In the genomic region with DNA sequence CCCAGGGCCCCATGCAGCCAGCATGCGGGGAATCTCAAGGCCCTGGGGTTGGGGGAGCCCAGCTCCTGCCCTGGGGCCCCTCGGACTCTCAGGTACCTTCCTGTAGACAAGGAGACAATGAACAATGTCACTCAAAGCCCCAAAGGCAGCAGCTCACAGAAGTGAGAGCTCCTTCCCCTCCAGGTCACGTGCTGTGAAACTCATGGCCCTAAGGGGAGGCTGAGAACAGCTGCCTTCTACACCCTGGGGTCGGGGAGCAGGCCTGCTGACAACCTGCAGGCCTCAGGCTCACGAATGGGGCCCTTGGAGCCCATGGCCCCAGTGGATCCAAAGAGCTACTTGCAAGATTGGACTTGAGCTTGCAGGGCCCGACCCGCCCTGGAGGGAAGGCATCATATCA, we compare ENCODE assay signal across 18 cellular contexts. TPM values are rescaled to one million over a fixed set of nuclear protein-coding genes. Genes with fewer than 3 reads are reported as not detected.
DNase-seq lines count a peak whose midpoint lies in the region; ATAC-seq, FAIRE-seq and TF ChIP-seq lines count a peak whose summit lies in the region.
"Had no signal": no experiment of that assay in that cellular context is flagged by ENCODE, and none has a peak within 500 bp of the region (broad histone marks: within the 10 kb centered on the region; RNA-seq: fewer than 3 reads in every experiment).

No MANE protein-coding gene starts in this region.

- H2AFZ ChIP-seq in K562 (ENCODE audit: low read depth, low read length) = no peak overlapping the region

- CTCF ChIA-PET in K562 (lab: Yijun Ruan, JAX; ENCODE audit: low intra/inter-chr PET ratio) = no interaction called here

- no peaks in the 10 kb centered on the region for H3K9me1 ChIP-seq in K562 (ENCODE audit: control insufficient read depth, insufficient read depth, low read length)

- no peak for TF ChIP-seq POLR2A in K562 (conservative IDR thresholded peaks at IDR 0.05)

- no peaks in the 10 kb centered on the region for H3K9me3 ChIP-seq in K562 (replicated peaks; ENCODE audit: control insufficient read depth, insufficient read depth, low read depth, low read length)

- H3K4me3 ChIP-seq in K562 = no peak overlapping the region

- TF ChIP-seq RAD21 in K562 (CRISPR knock-in tag; conservative IDR thresholded peaks at IDR 0.05 in 1 of 2, IDR thresholded peaks at IDR 0.05 in 1 of 2) = no peak

- no peaks in the 10 kb centered on the region for H3K36me3 ChIP-seq in K562 (ENCODE audit: control insufficient read depth, insufficient read depth, low read length)

- H3K4me2 ChIP-seq in K562 (ENCODE audit: insufficient read depth, low read length) = no peak overlapping the region

- POLR2A ChIA-PET in K562 (lab: Yijun Ruan, JAX) = interaction anchor here (0.6 to 1.2 kb wide), 3 partner anchors 9 to 45 kb away, joined by 3 to 4 read pairs (median 3); no protein-coding TSS in a partner anchor

- H3K9me3 Mint-ChIP-seq in neural crest cell = no peaks in the 10 kb centered on the region
- no peaks in the 10 kb centered on the region for H3K9me3 Mint-ChIP-seq in stimulated activated naive CD8-positive, alpha-beta T cell treated with anti-CD3 and anti-CD28 coated beads, Interleukin-15, amount 100 ng/mL, for 72 hours
- H3K9me3 Mint-ChIP-seq: CD4-positive, alpha-beta T cell; HFFc6 had no signal

- peaks cover 12% of the 10 kb centered on the region for H3K27me3 Mint-ChIP-seq in neural crest cell (ENCODE audit: low read depth)
- H3K27me3 Mint-ChIP-seq in stimulated activated naive CD8-positive, alpha-beta T cell treated with anti-CD3 and anti-CD28 coated beads, Interleukin-15, amount 100 ng/mL, for 72 hours = peaks cover 14% of the 10 kb centered on the region

- in situ Hi-C loops in K562 (cut with MboI) = no loop called here

- peaks cover 7 to 26% of the 10 kb centered on the region in 2 experiments; a peak in 4 of 5 replicates for H3K4me1 ChIP-seq in K562 (replicated peaks in 1 of 2; ENCODE audit: control insufficient read depth in 2 of 2, insufficient read depth in 2 of 2, low read length in 2 of 2)

- no peak overlapping the region for H3K27ac ChIP-seq in K562 (ENCODE audit: extremely low read depth, low read depth, low read length)

- ATAC-seq in K562 (no peak), HG02885 (IDR thresholded peaks at IDR 0.05; ENCODE audit: poor library complexity, unreplicated experiment) (no peak)
- no peak for ATAC-seq in stimulated activated naive CD8-positive, alpha-beta T cell treated with anti-CD3 and anti-CD28 coated beads, Interleukin-15, amount 100 ng/mL, for 72 hours
- ATAC-seq: HepG2 had no signal

- peaks cover 11% of the 10 kb centered on the region for H4K20me1 ChIP-seq in K562 (replicated peaks; ENCODE audit: control insufficient read depth, insufficient read depth, low read length)

- no peaks in the 10 kb centered on the region for H3K36me3 Mint-ChIP-seq in neural crest cell (ENCODE audit: low read depth)

- intact Hi-C loops in K562 (cut with micrococcal nuclease) = no loop called here

- H3K27me3 ChIP-seq in K562 (ENCODE audit: control insufficient read depth in 2 of 2, insufficient read depth in 2 of 2, low read length in 2 of 2) = peaks cover 8 to 62% of the 10 kb centered on the region in 2 experiments; a peak in 3 of 5 replicates

- no TSS peak for BruUV-seq in K562 (replicated peaks; lab: Mats Ljungman, UMichigan)

- no peak overlapping the region for H3K27ac Mint-ChIP-seq in neural crest cell (ENCODE audit: unreplicated experiment)
- no peak overlapping the region for H3K27ac Mint-ChIP-seq in stimulated activated naive CD8-positive, alpha-beta T cell treated with anti-CD3 and anti-CD28 coated beads, Interleukin-15, amount 100 ng/mL, for 72 hours
- H3K27ac Mint-ChIP-seq: CD4-positive, alpha-beta T cell; HFFc6 had no signal

- no peak for FAIRE-seq in K562 (lab: Jason Lieb, UNC)
- FAIRE-seq: HepG2, HTR-8/SVneo had no signal

- WGBS in K562 (ENCODE audit: insufficient coverage, low coverage, missing lambda C conversion rate) = 15% methylated on average over 7 of the region's 7 CpGs

- peaks cover 26% of the 10 kb centered on the region for H3K4me1 Mint-ChIP-seq in neural crest cell
- peaks cover 16% of the 10 kb centered on the region for H3K4me1 Mint-ChIP-seq in stimulated activated naive CD8-positive, alpha-beta T cell treated with anti-CD3 and anti-CD28 coated beads, Interleukin-15, amount 100 ng/mL, for 72 hours

- TF ChIP-seq EP300 in K562 (IDR thresholded peaks at IDR 0.05; ENCODE audit: low read length) = no peak

- no peak for TF ChIP-seq CTCF in K562 (IDR thresholded peaks at IDR 0.05 in 2 of 3, conservative IDR thresholded peaks at IDR 0.05 in 1 of 3; ENCODE audit: insufficient read depth in 2 of 3, low read depth in 1 of 3, low read length in 3 of 3)
- TF ChIP-seq CTCF in neural crest cell (conservative IDR thresholded peaks at IDR 0.05) = no peak

- DNase-seq in NCI-H2171 treated with DMSO at 0.1 percent for 48 hours (lab: John Stamatoyannopoulos, UW) (peak; percentile 31), NCI-H2171 (lab: John Stamatoyannopoulos, UW) (no peak), K562 (ENCODE audit: extremely low read depth in 1 of 4, low spot score in 3 of 4) (no peak), neural crest cell (ENCODE audit: low read depth, low spot score) (no peak), hippocampal formation (lab: John Stamatoyannopoulos, UW) (no peak)
- no peak for DNase-seq in stimulated activated naive CD8-positive, alpha-beta T cell treated with anti-CD3 and anti-CD28 coated beads, Interleukin-15, amount 100 ng/mL, for 72 hours
- DNase-seq: 8988T; AML-193; Calu3; CD4-positive, alpha-beta T cell; DMS153; EL; GDM1; HCEC 1CT; HFFc6 had no signal

- H3K4me3 Mint-ChIP-seq in neural crest cell = peak overlapping the region; percentile 72
- H3K4me3 Mint-ChIP-seq in stimulated activated naive CD8-positive, alpha-beta T cell treated with anti-CD3 and anti-CD28 coated beads, Interleukin-15, amount 100 ng/mL, for 72 hours = no peak overlapping the region
- H3K4me3 Mint-ChIP-seq: CD4-positive, alpha-beta T cell; HFFc6 had no signal

- no peaks in the 10 kb centered on the region for H3K79me2 ChIP-seq in K562 (ENCODE audit: control insufficient read depth, insufficient read depth, low read length)

- H3K9ac ChIP-seq in K562 (ENCODE audit: insufficient read depth in 1 of 2, low read depth in 2 of 2, low read length in 2 of 2) = no peak overlapping the region

RNA-seq across cellular contexts. Expression of a gene that starts 3.2 kb away (rescaled TPM):
- 0.90 and 2.1 TPM in 2 replicates for total RNA-seq in K562 (2011; cell fraction: chromatin; rRNA removed; ENCODE audit: low replicate concordance)
- 1.6 and 1.8 TPM in 2 replicates for total RNA-seq in K562 (2011; cell fraction: nucleolus; rRNA removed)
- total RNA-seq in K562 (2011; cell fraction: nucleoplasm; rRNA removed) = 0.73 and 0.99 TPM in 2 replicates
- 0.04 and 0.32 TPM in 2 replicates for total RNA-seq in K562 (2014; rRNA removed)
- total RNA-seq in K562 (2014; rRNA removed; fragmentation: Illumina TruSeq; extraction: Trizol) = not detected in 2 replicates
- 0.11 and 0.14 TPM in 2 replicates for total RNA-seq in K562 (2015; rRNA removed; fragmentation: Illumina TruSeq; extraction: Trizol)
- total RNA-seq in K562 (2021) = 0.40 and 1.7 TPM in 2 replicates
- 0.03 and 0.16 TPM in 2 replicates for polyA plus RNA-seq in K562 (2011; rRNA removed)
- polyA plus RNA-seq in K562 (2011; cell fraction: cytosol; rRNA removed) = 0.03 and 0.10 TPM in 2 replicates
- 1.3 and 1.8 TPM in 2 replicates for polyA plus RNA-seq in K562 (2011; cell fraction: nucleus; rRNA removed)
- polyA plus RNA-seq in K562 (2012) = 0.51 and 14.3 TPM in 2 replicates
- 0.04 and 0.24 TPM in 2 replicates for polyA plus RNA-seq in K562 (2014; fragmentation: Illumina TruSeq; extraction: Trizol)
- not detected for polyA plus RNA-seq in K562 (2014; fragmentation: Nextera tagmentation; extraction: Ambion mirVana)
- 0.25 and 0.65 TPM in 2 replicates for polyA plus RNA-seq in K562 (2014; rRNA removed)
- polyA minus RNA-seq in K562 (2011; rRNA and poly(A)+ RNA removed) = not detected in 2 replicates
- not detected in 2 replicates for polyA minus RNA-seq in K562 (2011; cell fraction: cytosol; rRNA and poly(A)+ RNA removed)
- polyA minus RNA-seq in K562 (2011; cell fraction: nucleus; rRNA and poly(A)+ RNA removed) = 0.27 and 0.67 TPM in 2 replicates
- total RNA-seq in neural crest cell = 36.7 and 38.8 TPM in 2 replicates

RNA-seq across cellular contexts. Expression of a gene that starts 16.7 kb away (rescaled TPM):
- total RNA-seq in K562 (2011; cell fraction: chromatin; rRNA removed; ENCODE audit: low replicate concordance) = 5.9 and 9.5 TPM in 2 replicates
- total RNA-seq in K562 (2011; cell fraction: nucleolus; rRNA removed) = 7.4 and 8.7 TPM in 2 replicates
- total RNA-seq in K562 (2011; cell fraction: nucleoplasm; rRNA removed) = 7.7 and 9.1 TPM in 2 replicates
- total RNA-seq in K562 (2014; rRNA removed) (4.6 and 5.1 TPM in 2 replicates), K562 (2014; rRNA removed; fragmentation: Illumina TruSeq; extraction: Trizol) (5.0 and 5.2 TPM in 2 replicates), K562 (2015; rRNA removed; fragmentation: Illumina TruSeq; extraction: Trizol) (5.7 and 6.2 TPM in 2 replicates), K562 (2021) (8.4 and 8.9 TPM in 2 replicates), neural crest cell (14.5 and 14.9 TPM in 2 replicates)
- polyA plus RNA-seq in K562 (2011; rRNA removed) (9.9 and 11.0 TPM in 2 replicates), K562 (2014; fragmentation: Illumina TruSeq; extraction: Trizol) (9.7 and 10.0 TPM in 2 replicates), K562 (2014; fragmentation: Nextera tagmentation; extraction: Ambion mirVana) (1 to 10 TPM; 1.6 to 1.9 TPM), K562 (2014; rRNA removed) (6.8 and 7.1 TPM in 2 replicates)
- 10.9 and 11.7 TPM in 2 replicates for polyA plus RNA-seq in K562 (2011; cell fraction: cytosol; rRNA removed)
- polyA plus RNA-seq in K562 (2011; cell fraction: nucleus; rRNA removed) = 6.1 and 6.5 TPM in 2 replicates
- 9.3 and 18.8 TPM in 2 replicates for polyA plus RNA-seq in K562 (2012)
- 5.7 and 7.5 TPM in 2 replicates for polyA minus RNA-seq in K562 (2011; rRNA and poly(A)+ RNA removed)
- polyA minus RNA-seq in K562 (2011; cell fraction: cytosol; rRNA and poly(A)+ RNA removed) = 5.6 and 7.6 TPM in 2 replicates
- 2.2 and 3.7 TPM in 2 replicates for polyA minus RNA-seq in K562 (2011; cell fraction: nucleus; rRNA and poly(A)+ RNA removed)

RNA-seq across cellular contexts. Expression of a gene that starts 41.7 kb away (rescaled TPM):
- total RNA-seq in K562 (2011; cell fraction: chromatin; rRNA removed; ENCODE audit: low replicate concordance) = 77.5 and 153 TPM in 2 replicates
- total RNA-seq in K562 (2011; cell fraction: nucleolus; rRNA removed) = 74.2 and 75.4 TPM in 2 replicates
- total RNA-seq in K562 (2011; cell fraction: nucleoplasm; rRNA removed) = 71.3 and 71.5 TPM in 2 replicates
- 30.1 and 39.3 TPM in 2 replicates for total RNA-seq in K562 (2014; rRNA removed)
- 11.0 and 14.7 TPM in 2 replicates for total RNA-seq in K562 (2014; rRNA removed; fragmentation: Illumina TruSeq; extraction: Trizol)
- total RNA-seq in K562 (2015; rRNA removed; fragmentation: Illumina TruSeq; extraction: Trizol) = 21.3 and 22.1 TPM in 2 replicates
- total RNA-seq in K562 (2021) = 30.9 and 34.7 TPM in 2 replicates
- polyA plus RNA-seq in K562 (2011; rRNA removed) = 47.1 and 54.8 TPM in 2 replicates
- 66.9 and 81.5 TPM in 2 replicates for polyA plus RNA-seq in K562 (2011; cell fraction: cytosol; rRNA removed)
- 139 and 154 TPM in 2 replicates for polyA plus RNA-seq in K562 (2011; cell fraction: nucleus; rRNA removed)
- 30.5 and 35.0 TPM in 2 replicates for polyA plus RNA-seq in K562 (2012)
- polyA plus RNA-seq in K562 (2014; fragmentation: Illumina TruSeq; extraction: Trizol) = 32.5 and 40.4 TPM in 2 replicates
- 1 to 10 TPM; 4.3 to 4.7 TPM for polyA plus RNA-seq in K562 (2014; fragmentation: Nextera tagmentation; extraction: Ambion mirVana)
- 51.8 and 55.9 TPM in 2 replicates for polyA plus RNA-seq in K562 (2014; rRNA removed)
- 14.7 and 17.8 TPM in 2 replicates for polyA minus RNA-seq in K562 (2011; rRNA and poly(A)+ RNA removed)
- 18.6 and 19.5 TPM in 2 replicates for polyA minus RNA-seq in K562 (2011; cell fraction: cytosol; rRNA and poly(A)+ RNA removed)
- 38.8 and 57.4 TPM in 2 replicates for polyA minus RNA-seq in K562 (2011; cell fraction: nucleus; rRNA and poly(A)+ RNA removed)
- 26.0 and 28.9 TPM in 2 replicates for total RNA-seq in neural crest cell

RNA-seq across cellular contexts. Expression of a gene that starts 44.2 kb away (rescaled TPM):
- total RNA-seq in K562 (2011; cell fraction: chromatin; rRNA removed; ENCODE audit: low replicate concordance) = 4.9 and 25.6 TPM in 2 replicates
- total RNA-seq in K562 (2011; cell fraction: nucleolus; rRNA removed) = 10.5 and 13.5 TPM in 2 replicates
- 6.2 and 6.6 TPM in 2 replicates for total RNA-seq in K562 (2011; cell fraction: nucleoplasm; rRNA removed)
- total RNA-seq in K562 (2014; rRNA removed) (0.49 and 0.50 TPM in 2 replicates), K562 (2014; rRNA removed; fragmentation: Illumina TruSeq; extraction: Trizol) (0.07 and 0.10 TPM in 2 replicates), K562 (2015; rRNA removed; fragmentation: Illumina TruSeq; extraction: Trizol) (0.40 and 0.41 TPM in 2 replicates), K562 (2021) (1.3 and 1.6 TPM in 2 replicates), neural crest cell (1.5 and 2.1 TPM in 2 replicates)
- polyA plus RNA-seq in K562 (2011; rRNA removed) (0.72 and 1.1 TPM in 2 replicates), K562 (2014; fragmentation: Illumina TruSeq; extraction: Trizol) (0.12 and 0.73 TPM in 2 replicates), K562 (2014; fragmentation: Nextera tagmentation; extraction: Ambion mirVana) (not detected), K562 (2014; rRNA removed) (0.38 and 1.1 TPM in 2 replicates)
- 0.46 and 1.4 TPM in 2 replicates for polyA plus RNA-seq in K562 (2011; cell fraction: cytosol; rRNA removed)
- 5.8 and 13.3 TPM in 2 replicates for polyA plus RNA-seq in K562 (2011; cell fraction: nucleus; rRNA removed)
- polyA plus RNA-seq in K562 (2012) = 0.87 and 0.90 TPM in 2 replicates
- 0.78 and 2.1 TPM in 2 replicates for polyA minus RNA-seq in K562 (2011; rRNA and poly(A)+ RNA removed)
- polyA minus RNA-seq in K562 (2011; cell fraction: cytosol; rRNA and poly(A)+ RNA removed) = 1.8 and 2.2 TPM in 2 replicates
- polyA minus RNA-seq in K562 (2011; cell fraction: nucleus; rRNA and poly(A)+ RNA removed) = 5.8 and 11.8 TPM in 2 replicates
- total RNA-seq: CD4-positive, alpha-beta T cell; HFFc6 had no signal

Comparison
In these comparisons a context has a peak if more than half of its experiments do, and no peak if none do; other contexts are left out.
1. RNA of a gene that starts 3.2 kb away (total RNA-seq): 36.7 to 38.8 TPM in neural crest cell; 0.04 to 2.1 TPM in K562; every median in the first group is over 10 times any median in the second.